29 cellular contexts compared by ENCODE assay signal in genomic region chr2:193251909-193252308, GRCh38.
"Had no signal": no experiment of that assay in that cellular context is flagged by ENCODE, and none has a peak within 500 bp of the region (broad histone marks: within the 10 kb centered on the region; RNA-seq: fewer than 3 reads in every experiment).

No MANE protein-coding gene starts in this region.

- ATAC-seq: activated T-helper 17 cell treated with anti-CD3 and anti-CD28 coated beads, Interleukin-2, amount 50 U/mL, for 72 hours; body of pancreas; Panc1; T-helper 17 cell had no signal

- DNase-seq: activated CD4-positive, alpha-beta memory T cell treated with anti-CD3 and anti-CD28 coated beads for 36 hours; activated CD4-positive, alpha-beta T cell treated with anti-CD3 and anti-CD28 coated beads, Interleukin-2, amount 10 ng/mL, durations not matched to agents 7 days and 5 days; activated CD4-positive, CD25-positive, alpha-beta regulatory T cell; activated CD8-positive, alpha-beta memory T cell treated with anti-CD3 and anti-CD28 coated beads for 24 hours; activated gamma-delta T cell; activated naive CD4-positive, alpha-beta T cell treated with anti-CD3 and anti-CD28 coated beads for 36 hours; activated T-cell treated with anti-CD3 and anti-CD28 coated beads for 4 hours; activated T-cell treated with anti-CD3 and anti-CD28 coated beads, Interleukin-2, amount 50 U/mL, for 48 hours; adrenal gland; aorta; body of pancreas; Kasumi-1; KBM-7; NCI-H1092; NCI-H1417; NCI-H1694; NCI-H2029 treated with DMSO at 0.1 percent for 48 hours; NCI-H345; NCI-H510A; NCI-H526 treated with DMSO at 0.1 percent for 48 hours; NCI-H82; NK-92 treated with Interleukin-12 subunit alpha and Interleukin-12 subunit beta, amount 100 ng/mL, for 24 hours; OCI-M1; Right ventricle myocardium superior; SJCRH30; T-helper 17 cell; T-helper 9 cell had no signal
